ENCODE assay signal across 8 cellular contexts in genomic region chr6:116462516-116462915, GRCh38. TPM values are rescaled to one million over a fixed set of nuclear protein-coding genes. Genes with fewer than 3 reads are reported as not detected.
DNase-seq lines count a peak whose midpoint lies in the region; ATAC-seq and TF ChIP-seq lines count a peak whose summit lies in the region.

No MANE protein-coding gene starts in this region.

- H4K8ac ChIP-seq in H9 (replicated peaks; ENCODE audit: insufficient read length, low read depth, low read length): no peak overlapping the region

- in situ Hi-C loops in GM13976 (cut with MboI; ENCODE audit: low sequenced_read_pairs, unreplicated experiment): no loop called here

- H3K36me3 ChIP-seq in right lobe of liver: no peaks in the 10 kb centered on the region

- no peak overlapping the region for H2BK12ac ChIP-seq in H9 (ENCODE audit: insufficient read length, low read depth, low read length)

- no peaks in the 10 kb centered on the region for H3K79me1 ChIP-seq in H9 (ENCODE audit: insufficient read depth, low read depth, low read length, poor library complexity, severe bottlenecking)

- no peak overlapping the region for H2AK5ac ChIP-seq in H9 (ENCODE audit: insufficient read length, low read length)

- H3K9ac ChIP-seq in H9 (ENCODE audit: extremely low read depth, insufficient read length, low read length): no peak overlapping the region

- H2BK120ac ChIP-seq in H9 (ENCODE audit: low read depth, low read length, poor library complexity, severe bottlenecking): no peak overlapping the region

- H3K27me3 Mint-ChIP-seq in H9 (ENCODE audit: low read depth) (peaks cover 62% of the 10 kb centered on the region), WTC11 (ENCODE audit: low read depth) (peaks cover 52% of the 10 kb centered on the region)

- H3K4ac ChIP-seq in H9 (ENCODE audit: low read depth, low read length): no peak overlapping the region

- POLR2A ChIA-PET in WTC11 (lab: Charles Lee): no interaction called here

- no peak overlapping the region for H3K23ac ChIP-seq in H9 (ENCODE audit: insufficient read length, low read depth, low read length)

- no peaks in the 10 kb centered on the region for H3K79me2 ChIP-seq in H9 (ENCODE audit: insufficient read depth, low read length)

- peak; percentile 36 for DNase-seq in GM13976 (ENCODE audit: low spot score)
- DNase-seq in H9: no peak
- no peak for DNase-seq in WTC11 (ENCODE audit: low spot score)
- no peak for DNase-seq in right lobe of liver
- DNase-seq in ureter (ENCODE audit: low spot score): no peak
- DNase-seq in activated gamma-delta T cell treated with Interleukin-2 at 50 U/mL for 16 hours: no peak
- DNase-seq in amniotic stem cell (lab: John Stamatoyannopoulos, UW): no peak

- peaks cover 2% of the 10 kb centered on the region; the same call in 1 of the 2 replicates for H3K4me1 ChIP-seq in H9 (ENCODE audit: insufficient read depth, low read length)
- H3K4me1 ChIP-seq in right lobe of liver: peaks cover 0 to 8% (median 2%) of the 10 kb centered on the region in 4 donors

- ATAC-seq in WTC11: no peak; the same call in 1 of the 2 replicates
- ATAC-seq in right lobe of liver: peak in 3 of 4 donors; percentile 15 to 29 (median 18)
- ATAC-seq in activated CD4-positive, CD25-positive, alpha-beta regulatory T cell treated with anti-CD3 and anti-CD28 coated beads, Interleukin-2, amount 50 U/mL, for 24 hours: no peak

- H3K23me2 ChIP-seq in H9 (ENCODE audit: insufficient read length, low read depth, low read length, poor library complexity, severe bottlenecking): peaks cover 6% of the 10 kb centered on the region

- CTCF ChIA-PET in WTC11 (lab: Charles Lee): interaction anchor here (0.7 to 1.7 kb wide), 6 partner anchors 12 to 194 kb away, joined by 3 to 4 read pairs (median 4); no protein-coding TSS in a partner anchor

- no peak overlapping the region for H3K56ac ChIP-seq in H9 (ENCODE audit: insufficient read length, low read depth, low read length)

- H3K4me1 Mint-ChIP-seq in H9 (peaks cover 16 to 27% of the 10 kb centered on the region in 2 experiments), WTC11 (peaks cover 30% of the 10 kb centered on the region)

- no peak overlapping the region for H4K5ac ChIP-seq in H9 (ENCODE audit: insufficient read length, low read depth, low read length)

- H4K20me1 ChIP-seq in H9 (ENCODE audit: control insufficient read depth, insufficient read depth, insufficient read length): no peaks in the 10 kb centered on the region

- H2AFZ ChIP-seq in H9 (ENCODE audit: low read length): no peak overlapping the region

- intact Hi-C loops in right lobe of liver (cut with DNase I): no loop called here

- peak overlapping the region; percentile 14 for H3K4me2 ChIP-seq in H9 (ENCODE audit: insufficient read depth, insufficient read length, low read length)

- H2BK20ac ChIP-seq in H9 (ENCODE audit: low read depth, low read length, poor library complexity, severe bottlenecking): no peak overlapping the region

- peak overlapping the region; percentile 43 to 51 (median 43) for H3K4me3 ChIP-seq in right lobe of liver

- H3T11ph ChIP-seq in H9 (ENCODE audit: low read length): no peak overlapping the region

- H3K9me3 Mint-ChIP-seq in H9 (no peaks in the 10 kb centered on the region), WTC11 (no peaks in the 10 kb centered on the region)

- no peak overlapping the region for H4K91ac ChIP-seq in H9 (ENCODE audit: insufficient read length, low read depth, low read length)

- no CpG with 5 or more reads among the region's 11 CpGs for WGBS in H9 (ENCODE audit: extremely low coverage, insufficient read length, low lambda C conversion rate)
- WGBS in right lobe of liver (ENCODE audit: insufficient coverage, low coverage, low lambda C conversion rate, missing lambda C conversion rate): 64% methylated on average over 11 of the region's 11 CpGs

- H3K27ac Mint-ChIP-seq in H9 (peak overlapping the region in 1 of 3 experiments; percentile 27; a peak in 1 of 7 replicates), WTC11 (no peak overlapping the region)

- H2BK15ac ChIP-seq in H9 (ENCODE audit: low read depth, low read length): no peak overlapping the region

- 0 out of 2 replicates have a peak overlapping the region, but pooled peaks have one; percentile 27 for H3K14ac ChIP-seq in H9 (ENCODE audit: insufficient read depth, low read length)

- H3K27me3 ChIP-seq in H9 (ENCODE audit: insufficient read depth, low read length) (peaks cover 7% of the 10 kb centered on the region; the same call in 1 of the 2 replicates), right lobe of liver (no peaks in the 10 kb centered on the region)

- H3K4me3 Mint-ChIP-seq in H9: peak overlapping the region; percentile 58 to 69
- peak overlapping the region; percentile 60 for H3K4me3 Mint-ChIP-seq in WTC11

- H2BK5ac ChIP-seq in H9 (ENCODE audit: insufficient read length, low read length): no peak overlapping the region

- no peak overlapping the region for H3K18ac ChIP-seq in H9 (ENCODE audit: insufficient read length, low read depth, low read length)

- H3K27ac ChIP-seq in H9 (ENCODE audit: insufficient read length, low read depth, low read length): no peak overlapping the region
- H3K27ac ChIP-seq in right lobe of liver: peak overlapping the region; percentile 54 to 57 (median 54)

- no peaks in the 10 kb centered on the region for H3K9me3 ChIP-seq in H9 (ENCODE audit: control insufficient read depth, low read depth, low read length)
- H3K9me3 ChIP-seq in right lobe of liver: no peaks in the 10 kb centered on the region

- H3K36me3 Mint-ChIP-seq in H9 (ENCODE audit: insufficient read depth in 1 of 3, low read depth in 3 of 3) (no peaks in the 10 kb centered on the region), WTC11 (no peaks in the 10 kb centered on the region)

- no peak for TF ChIP-seq POLR2A in right lobe of liver (IDR thresholded peaks at IDR 0.05)

- TF ChIP-seq CTCF in GM13976 (IDR thresholded peaks at IDR 0.05; ENCODE audit: borderline replicate concordance, control extremely low read depth, extremely low read depth, insufficient read depth, missing control alignments): no peak
- TF ChIP-seq CTCF in H9 (conservative IDR thresholded peaks at IDR 0.05): no peak
- TF ChIP-seq CTCF in WTC11 (IDR thresholded peaks at IDR 0.05): no peak
- TF ChIP-seq CTCF in right lobe of liver (IDR thresholded peaks at IDR 0.05): no peak

TF ChIP-seq in WTC11, 78 proteins besides CTCF, POLR2A, EP300 and RAD21 (continues in another document):
- TF ChIP-seq HMGA2 (CRISPR knock-in tag; IDR thresholded peaks at IDR 0.05) (no peak), MXD4 (CRISPR knock-in tag; IDR thresholded peaks at IDR 0.05; ENCODE audit: borderline replicate concordance) (no peak), ZNF219 (CRISPR knock-in tag; IDR thresholded peaks at IDR 0.05; ENCODE audit: borderline replicate concordance) (no peak), ZNF317 (CRISPR knock-in tag; IDR thresholded peaks at IDR 0.05; ENCODE audit: borderline replicate concordance, low read depth) (no peak)
- TF ChIP-seq, protein P1, sequence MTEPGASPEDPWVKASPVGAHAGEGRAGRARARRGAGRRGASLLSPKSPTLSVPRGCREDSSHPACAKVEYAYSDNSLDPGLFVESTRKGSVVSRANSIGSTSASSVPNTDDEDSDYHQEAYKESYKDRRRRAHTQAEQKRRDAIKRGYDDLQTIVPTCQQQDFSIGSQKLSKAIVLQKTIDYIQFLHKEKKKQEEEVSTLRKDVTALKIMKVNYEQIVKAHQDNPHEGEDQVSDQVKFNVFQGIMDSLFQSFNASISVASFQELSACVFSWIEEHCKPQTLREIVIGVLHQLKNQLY (CRISPR knock-in tag; IDR thresholded peaks at IDR 0.05): no peak
- TF ChIP-seq, protein P2, sequence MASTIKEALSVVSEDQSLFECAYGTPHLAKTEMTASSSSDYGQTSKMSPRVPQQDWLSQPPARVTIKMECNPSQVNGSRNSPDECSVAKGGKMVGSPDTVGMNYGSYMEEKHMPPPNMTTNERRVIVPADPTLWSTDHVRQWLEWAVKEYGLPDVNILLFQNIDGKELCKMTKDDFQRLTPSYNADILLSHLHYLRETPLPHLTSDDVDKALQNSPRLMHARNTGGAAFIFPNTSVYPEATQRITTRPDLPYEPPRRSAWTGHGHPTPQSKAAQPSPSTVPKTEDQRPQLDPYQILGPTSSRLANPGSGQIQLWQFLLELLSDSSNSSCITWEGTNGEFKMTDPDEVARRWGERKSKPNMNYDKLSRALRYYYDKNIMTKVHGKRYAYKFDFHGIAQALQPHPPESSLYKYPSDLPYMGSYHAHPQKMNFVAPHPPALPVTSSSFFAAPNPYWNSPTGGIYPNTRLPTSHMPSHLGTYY (CRISPR knock-in tag; IDR thresholded peaks at IDR 0.05): no peak

RNA-seq across cellular contexts. Expression of gene CALHM6, which starts 1.3 kb away (rescaled TPM):
- total RNA-seq in H9 (2021): 0.44 and 0.68 TPM in 2 replicates
- total RNA-seq in WTC11 (2021): 0.21 to 1.4 TPM (median 0.44 TPM) in 3 replicates
- 1 to 10 TPM; 1.4 to 7.8 (median 3.5) TPM for total RNA-seq in right lobe of liver
- total RNA-seq in ureter: 2.2 TPM

RNA-seq across cellular contexts. Expression of gene CALHM5, which starts 48.9 kb away (rescaled TPM):
- total RNA-seq in H9 (2021) (0.02 and 0.09 TPM in 2 replicates), WTC11 (2021) (0.07 to 0.11 TPM (median 0.09 TPM) in 3 replicates), right lobe of liver (under 1 TPM; 0.06 to 0.49 (median 0.18) TPM), ureter (1.7 TPM)

Comparison
In these comparisons a context has a peak if more than half of its experiments do, and no peak if none do; other contexts are left out.
1. ATAC-seq: peak in right lobe of liver (3 of 4); none in WTC11 (single experiment) and activated CD4-positive, CD25-positive, alpha-beta regulatory T cell treated with anti-CD3 and anti-CD28 coated beads, Interleukin-2, amount 50 U/mL, for 24 hours (0 of 2).